ENCODE assay signal across 14 cellular contexts in genomic region chr15:74964794-74965193, GRCh38. TPM values are rescaled to one million over a fixed set of nuclear protein-coding genes. Genes with fewer than 3 reads are reported as not detected.
DNase-seq lines count a peak whose midpoint lies in the region; ATAC-seq, FAIRE-seq and TF ChIP-seq lines count a peak whose summit lies in the region.
"Had no signal": no experiment of that assay in that cellular context is flagged by ENCODE, and none has a peak within 500 bp of the region (broad histone marks: within the 10 kb centered on the region; RNA-seq: fewer than 3 reads in every experiment).

No MANE protein-coding gene starts in this region.

- H2BK12ac ChIP-seq in neuronal stem cell (ENCODE audit: low read length) = no peak overlapping the region

- H3K36me3 ChIP-seq in endothelial cell of umbilical vein (ENCODE audit: control insufficient read depth in 2 of 2, extremely low read depth in 1 of 2, insufficient read depth in 2 of 2, low read length in 2 of 2) (no peaks in the 10 kb centered on the region), neuronal stem cell (replicated peaks in 1 of 2; ENCODE audit: control insufficient read depth in 2 of 2, insufficient read depth in 2 of 2, low read length in 2 of 2) (no peaks in the 10 kb centered on the region)

- no peak overlapping the region for H3K4ac ChIP-seq in neuronal stem cell (ENCODE audit: low read length)

- peak; percentile 84 for FAIRE-seq in endothelial cell of umbilical vein (lab: Jason Lieb, UNC)
- FAIRE-seq: G401.6 had no signal

- H3K9me1 ChIP-seq in endothelial cell of umbilical vein (replicated peaks; ENCODE audit: control insufficient read depth, extremely low read depth, insufficient read depth, low read length) = no peaks in the 10 kb centered on the region

- H3K9ac ChIP-seq in endothelial cell of umbilical vein (replicated peaks; ENCODE audit: extremely low read depth, insufficient read depth, low read length) (no peak overlapping the region), neuronal stem cell (ENCODE audit: low read depth, low read length, poor library complexity) (no peak overlapping the region)

- no peak overlapping the region for H3K18ac ChIP-seq in neuronal stem cell (ENCODE audit: low read length)

- WGBS in neuronal stem cell (ENCODE audit: extremely low coverage in 2 of 2, insufficient read length in 2 of 2, insufficient replicate concordance in 1 of 2), 2 donors = no CpG with 5 or more reads among the region's 3 CpGs

- H3K9me3 ChIP-seq in endothelial cell of umbilical vein (replicated peaks; ENCODE audit: control insufficient read depth, insufficient read depth, low read length) (no peaks in the 10 kb centered on the region), neuronal stem cell (replicated peaks in 1 of 2; ENCODE audit: control insufficient read depth in 2 of 2, insufficient read depth in 1 of 2, low read depth in 1 of 2, low read length in 2 of 2) (no peaks in the 10 kb centered on the region)

- H2BK5ac ChIP-seq in neuronal stem cell (ENCODE audit: low read length) = no peak overlapping the region

- peaks cover 34% of the 10 kb centered on the region for H3K4me1 ChIP-seq in endothelial cell of umbilical vein (ENCODE audit: control insufficient read depth, extremely low read depth, insufficient read depth, low read length)
- H3K4me1 ChIP-seq in neuronal stem cell (ENCODE audit: control insufficient read depth in 2 of 2, insufficient read depth in 1 of 2, low read depth in 1 of 2, low read length in 2 of 2) = no peaks in the 10 kb centered on the region

- no peak overlapping the region for H2AFZ ChIP-seq in endothelial cell of umbilical vein (ENCODE audit: low read depth, low read length)
- H2AFZ ChIP-seq in neuronal stem cell (ENCODE audit: low read length) = peak overlapping the region; percentile 73

- intact Hi-C loops in endothelial cell of umbilical vein (cut with micrococcal nuclease) = loop anchor here (5.0 kb wide), 1 partner anchor 488 kb away; the partner anchor contains the start of gene SIN3A

- CTCF ChIA-PET in endothelial cell of umbilical vein (lab: Charles Lee) = interaction anchor here (0.8 to 4.9 kb wide), 5 partner anchors 8 to 194 kb away, joined by 4 to 20 read pairs (median 7); partner anchors contain the start of gene RPP25

- no peaks in the 10 kb centered on the region for H4K20me1 ChIP-seq in endothelial cell of umbilical vein (replicated peaks; ENCODE audit: control insufficient read depth, extremely low read depth, insufficient read depth, low read length)

- TF ChIP-seq POLR2A in endothelial cell of umbilical vein (IDR thresholded peaks at IDR 0.05; ENCODE audit: low read depth, low read length) = no peak

- peak; percentile 21 for DNase-seq in DMS 273 (lab: John Stamatoyannopoulos, UW; ENCODE audit: unreplicated experiment)
- DNase-seq in DMS 273 treated with DMSO at 0.1 percent for 48 hours (lab: John Stamatoyannopoulos, UW) = no peak
- DNase-seq in endothelial cell of umbilical vein (ENCODE audit: low read depth, low spot score) = peak; percentile 73
- DNase-seq in neuronal stem cell (ENCODE audit: low spot score) = no peak
- DNase-seq: activated CD4-positive, alpha-beta T cell treated with anti-CD3 and anti-CD28 coated beads, Interleukin-2, amount 10 ng/mL, durations not matched to agents 7 days and 5 days; KBM-7; stimulated activated naive B cell treated with anti-CD40 and anti-IgM and Interleukin-4, amounts not matched to agents 10 μg/mL and 1 μg/mL and 100 μg/mL, for 72 hours had no signal

- dilution Hi-C loops in endothelial cell of umbilical vein (cut with MboI; ENCODE audit: extremely low pct_ligation_motif_present, low sequenced_read_pairs) = no loop called here

- no peak for ATAC-seq in GM19463 (IDR thresholded peaks at IDR 0.05; ENCODE audit: unreplicated experiment)
- no peak for ATAC-seq in HG03469 (IDR thresholded peaks at IDR 0.05; ENCODE audit: unreplicated experiment)
- ATAC-seq in HG03196 (IDR thresholded peaks at IDR 0.05; ENCODE audit: unreplicated experiment) = no peak
- ATAC-seq: activated naive CD4-positive, alpha-beta T cell treated with anti-CD3 and anti-CD28 coated beads, Interleukin-2, amount 50 U/mL, for 72 hours; stimulated activated naive B cell treated with anti-CD40 and anti-IgM and Interleukin-4, amounts not matched to agents 10 μg/mL and 1 μg/mL and 100 μg/mL, for 72 hours had no signal

- no peak overlapping the region for H2AK5ac ChIP-seq in neuronal stem cell (ENCODE audit: low read depth, low read length)

- H2BK120ac ChIP-seq in neuronal stem cell (ENCODE audit: low read depth, low read length) = no peak overlapping the region

- H4K8ac ChIP-seq in neuronal stem cell (ENCODE audit: low read depth, low read length) = no peak overlapping the region

- POLR2A ChIA-PET in endothelial cell of umbilical vein (lab: Charles Lee) = no interaction called here

- no peaks in the 10 kb centered on the region for H3K79me2 ChIP-seq in endothelial cell of umbilical vein (ENCODE audit: control insufficient read depth, insufficient read depth, low read length)

- H3K4me3 ChIP-seq in endothelial cell of umbilical vein (replicated peaks in 1 of 3; ENCODE audit: insufficient read depth in 1 of 3, low read depth in 1 of 3, low read length in 3 of 3) = no peak overlapping the region
- H3K4me3 ChIP-seq in neuronal stem cell (ENCODE audit: low read length in 2 of 2) = no peak overlapping the region

- no peak for TF ChIP-seq CTCF in endothelial cell of umbilical vein (IDR thresholded peaks at IDR 0.05; ENCODE audit: extremely low read depth in 1 of 2, insufficient read depth in 1 of 2, low read depth in 1 of 2, low read length in 2 of 2)

- no TSS peak for BruUV-seq in endothelial cell of umbilical vein (replicated peaks; lab: Mats Ljungman, UMichigan)

- H3K4me2 ChIP-seq in endothelial cell of umbilical vein (ENCODE audit: insufficient read depth, low read length) = peak overlapping the region; percentile 32
- H3K4me2 ChIP-seq in neuronal stem cell (ENCODE audit: insufficient read depth, low read length, poor library complexity, severe bottlenecking) = no peak overlapping the region

- no peak overlapping the region for H2BK15ac ChIP-seq in neuronal stem cell (ENCODE audit: low read length)

- H3K79me1 ChIP-seq in neuronal stem cell (ENCODE audit: low read depth, low read length) = no peaks in the 10 kb centered on the region

- peak overlapping the region; percentile 44 for H3K27ac ChIP-seq in endothelial cell of umbilical vein (ENCODE audit: insufficient read depth, low read depth, low read length)
- H3K27ac ChIP-seq in neuronal stem cell (replicated peaks; ENCODE audit: low read length) = no peak overlapping the region
- H3K27ac ChIP-seq: 22Rv1 had no signal

- H4K91ac ChIP-seq in neuronal stem cell (ENCODE audit: low read depth, low read length, poor library complexity) = no peak overlapping the region

- H3K14ac ChIP-seq in neuronal stem cell (ENCODE audit: low read length) = no peak overlapping the region

- no peak overlapping the region for H3K23ac ChIP-seq in neuronal stem cell (ENCODE audit: low read depth, low read length, poor library complexity)

- H3K27me3 ChIP-seq in endothelial cell of umbilical vein (ENCODE audit: control insufficient read depth in 2 of 2, insufficient read depth in 2 of 2, low read length in 2 of 2) (no peaks in the 10 kb centered on the region), neuronal stem cell (ENCODE audit: control insufficient read depth in 3 of 3, insufficient read depth in 3 of 3, low read depth in 1 of 3, low read length in 3 of 3) (peaks cover 0 to 31% (median 11%) of the 10 kb centered on the region in 3 experiments)

RNA-seq across cellular contexts. Expression of gene RPP25, which starts 8.2 kb away (rescaled TPM):
- polyA plus RNA-seq in PFSK-1 (2012; ENCODE audit: insufficient read length, low read depth) = 0.13 TPM
- total RNA-seq in endothelial cell of umbilical vein = 13.7 and 13.8 TPM in 2 replicates
- 10.1 and 13.1 TPM in 2 replicates for polyA plus RNA-seq in endothelial cell of umbilical vein
- 7.0 and 7.8 TPM in 2 replicates for polyA plus RNA-seq in endothelial cell of umbilical vein (2011; cell fraction: cytosol; rRNA removed)
- polyA plus RNA-seq in endothelial cell of umbilical vein (2011; cell fraction: nucleus; rRNA removed) = 3.2 and 3.3 TPM in 2 replicates
- polyA plus RNA-seq in endothelial cell of umbilical vein (2012) = 10.1 and 12.0 TPM in 2 replicates
- 4.2 and 5.3 TPM in 2 replicates for polyA minus RNA-seq in endothelial cell of umbilical vein
- 30.5 TPM for polyA minus RNA-seq in endothelial cell of umbilical vein (2011; cell fraction: cytosol; rRNA and poly(A)+ RNA removed)
- 2.4 and 2.7 TPM in 2 replicates for polyA minus RNA-seq in endothelial cell of umbilical vein (2011; cell fraction: nucleus; rRNA and poly(A)+ RNA removed)
- polyA plus RNA-seq in neuronal stem cell (2013, experiment 1 of 2) = 4.1 TPM
- 4.0 TPM for polyA plus RNA-seq in neuronal stem cell (2013, experiment 2 of 2)

RNA-seq across cellular contexts. Expression of gene COX5A, which starts 26.9 kb away (rescaled TPM):
- 696 TPM for polyA plus RNA-seq in PFSK-1 (2012; ENCODE audit: insufficient read length, low read depth)
- total RNA-seq in endothelial cell of umbilical vein = 220 and 232 TPM in 2 replicates
- polyA plus RNA-seq in endothelial cell of umbilical vein = 102 and 134 TPM in 2 replicates
- 233 TPM in 2 replicates for polyA plus RNA-seq in endothelial cell of umbilical vein (2011; cell fraction: cytosol; rRNA removed)
- 90.1 and 97.6 TPM in 2 replicates for polyA plus RNA-seq in endothelial cell of umbilical vein (2011; cell fraction: nucleus; rRNA removed)
- polyA plus RNA-seq in endothelial cell of umbilical vein (2012) = 289 and 323 TPM in 2 replicates
- polyA minus RNA-seq in endothelial cell of umbilical vein = 31.6 and 42.9 TPM in 2 replicates
- 293 TPM for polyA minus RNA-seq in endothelial cell of umbilical vein (2011; cell fraction: cytosol; rRNA and poly(A)+ RNA removed)
- polyA minus RNA-seq in endothelial cell of umbilical vein (2011; cell fraction: nucleus; rRNA and poly(A)+ RNA removed) = 10.9 and 20.1 TPM in 2 replicates
- 306 TPM for polyA plus RNA-seq in neuronal stem cell (2013, experiment 1 of 2)
- 291 TPM for polyA plus RNA-seq in neuronal stem cell (2013, experiment 2 of 2)

RNA-seq across cellular contexts. Expression of gene SCAMP5, which starts 30.6 kb away (rescaled TPM):
- polyA plus RNA-seq in PFSK-1 (2012; ENCODE audit: insufficient read length, low read depth) = 2.8 TPM
- 1.9 and 4.4 TPM in 2 replicates for total RNA-seq in endothelial cell of umbilical vein
- polyA plus RNA-seq in endothelial cell of umbilical vein = 5.9 and 6.2 TPM in 2 replicates
- polyA plus RNA-seq in endothelial cell of umbilical vein (2011; cell fraction: cytosol; rRNA removed) = 3.3 and 3.4 TPM in 2 replicates
- polyA plus RNA-seq in endothelial cell of umbilical vein (2011; cell fraction: nucleus; rRNA removed) = 4.5 and 5.2 TPM in 2 replicates
- 3.3 and 3.7 TPM in 2 replicates for polyA plus RNA-seq in endothelial cell of umbilical vein (2012)
- 3.2 and 5.8 TPM in 2 replicates for polyA minus RNA-seq in endothelial cell of umbilical vein
- polyA minus RNA-seq in endothelial cell of umbilical vein (2011; cell fraction: cytosol; rRNA and poly(A)+ RNA removed) = 4.6 TPM
- polyA minus RNA-seq in endothelial cell of umbilical vein (2011; cell fraction: nucleus; rRNA and poly(A)+ RNA removed) = 1.0 and 2.9 TPM in 2 replicates
- polyA plus RNA-seq in neuronal stem cell (2013, experiment 1 of 2) = 28.0 TPM
- 27.3 TPM for polyA plus RNA-seq in neuronal stem cell (2013, experiment 2 of 2)

RNA-seq across cellular contexts. Expression of gene FAM219B, which starts 58.1 kb away (rescaled TPM):
- polyA plus RNA-seq in PFSK-1 (2012; ENCODE audit: insufficient read length, low read depth) = 41.7 TPM
- 57.0 and 73.0 TPM in 2 replicates for total RNA-seq in endothelial cell of umbilical vein
- polyA plus RNA-seq in endothelial cell of umbilical vein = 55.1 and 57.7 TPM in 2 replicates
- polyA plus RNA-seq in endothelial cell of umbilical vein (2011; cell fraction: cytosol; rRNA removed) = 35.9 and 53.0 TPM in 2 replicates
- polyA plus RNA-seq in endothelial cell of umbilical vein (2011; cell fraction: nucleus; rRNA removed) = 219 and 225 TPM in 2 replicates
- polyA plus RNA-seq in endothelial cell of umbilical vein (2012) = 28.2 and 31.1 TPM in 2 replicates
- polyA minus RNA-seq in endothelial cell of umbilical vein = 45.1 and 46.9 TPM in 2 replicates
- polyA minus RNA-seq in endothelial cell of umbilical vein (2011; cell fraction: cytosol; rRNA and poly(A)+ RNA removed) = 18.2 TPM
- 26.2 and 37.4 TPM in 2 replicates for polyA minus RNA-seq in endothelial cell of umbilical vein (2011; cell fraction: nucleus; rRNA and poly(A)+ RNA removed)
- 63.9 TPM for polyA plus RNA-seq in neuronal stem cell (2013, experiment 1 of 2)
- 61.0 TPM for polyA plus RNA-seq in neuronal stem cell (2013, experiment 2 of 2)

RNA-seq across cellular contexts. Expression of gene PPCDC, which starts 58.6 kb away (rescaled TPM):
- 30.2 TPM for polyA plus RNA-seq in PFSK-1 (2012; ENCODE audit: insufficient read length, low read depth)
- total RNA-seq in endothelial cell of umbilical vein = 14.5 and 16.8 TPM in 2 replicates
- polyA plus RNA-seq in endothelial cell of umbilical vein = 21.4 and 23.0 TPM in 2 replicates
- polyA plus RNA-seq in endothelial cell of umbilical vein (2011; cell fraction: cytosol; rRNA removed) = 16.5 and 19.6 TPM in 2 replicates
- polyA plus RNA-seq in endothelial cell of umbilical vein (2011; cell fraction: nucleus; rRNA removed) = 24.6 and 25.8 TPM in 2 replicates
- 8.5 and 9.2 TPM in 2 replicates for polyA plus RNA-seq in endothelial cell of umbilical vein (2012)
- polyA minus RNA-seq in endothelial cell of umbilical vein = 10.1 and 13.0 TPM in 2 replicates
- polyA minus RNA-seq in endothelial cell of umbilical vein (2011; cell fraction: cytosol; rRNA and poly(A)+ RNA removed) = 7.5 TPM
- polyA minus RNA-seq in endothelial cell of umbilical vein (2011; cell fraction: nucleus; rRNA and poly(A)+ RNA removed) = 20.7 and 24.6 TPM in 2 replicates
- 6.1 TPM for polyA plus RNA-seq in neuronal stem cell (2013, experiment 1 of 2)
- 6.0 TPM for polyA plus RNA-seq in neuronal stem cell (2013, experiment 2 of 2)

Comparison
In these comparisons a context has a peak if more than half of its experiments do, and no peak if none do; other contexts are left out.
1. DNase-seq: peak in DMS 273 (single experiment) and endothelial cell of umbilical vein (single experiment); none in DMS 273 treated with DMSO at 0.1 percent for 48 hours (single experiment) and neuronal stem cell (single experiment).